Comparison of ENCODE assay signal across 1 cellular context in genomic region chr6:37029249-37029959, GRCh38.
TF ChIP-seq lines count a peak whose summit lies in the region.

No MANE protein-coding gene starts in this region.

TF ChIP-seq in K562, 482 proteins besides CTCF, POLR2A, EP300 and RAD21 (continued from another document and continues in another):
- TF ChIP-seq, protein P1, sequence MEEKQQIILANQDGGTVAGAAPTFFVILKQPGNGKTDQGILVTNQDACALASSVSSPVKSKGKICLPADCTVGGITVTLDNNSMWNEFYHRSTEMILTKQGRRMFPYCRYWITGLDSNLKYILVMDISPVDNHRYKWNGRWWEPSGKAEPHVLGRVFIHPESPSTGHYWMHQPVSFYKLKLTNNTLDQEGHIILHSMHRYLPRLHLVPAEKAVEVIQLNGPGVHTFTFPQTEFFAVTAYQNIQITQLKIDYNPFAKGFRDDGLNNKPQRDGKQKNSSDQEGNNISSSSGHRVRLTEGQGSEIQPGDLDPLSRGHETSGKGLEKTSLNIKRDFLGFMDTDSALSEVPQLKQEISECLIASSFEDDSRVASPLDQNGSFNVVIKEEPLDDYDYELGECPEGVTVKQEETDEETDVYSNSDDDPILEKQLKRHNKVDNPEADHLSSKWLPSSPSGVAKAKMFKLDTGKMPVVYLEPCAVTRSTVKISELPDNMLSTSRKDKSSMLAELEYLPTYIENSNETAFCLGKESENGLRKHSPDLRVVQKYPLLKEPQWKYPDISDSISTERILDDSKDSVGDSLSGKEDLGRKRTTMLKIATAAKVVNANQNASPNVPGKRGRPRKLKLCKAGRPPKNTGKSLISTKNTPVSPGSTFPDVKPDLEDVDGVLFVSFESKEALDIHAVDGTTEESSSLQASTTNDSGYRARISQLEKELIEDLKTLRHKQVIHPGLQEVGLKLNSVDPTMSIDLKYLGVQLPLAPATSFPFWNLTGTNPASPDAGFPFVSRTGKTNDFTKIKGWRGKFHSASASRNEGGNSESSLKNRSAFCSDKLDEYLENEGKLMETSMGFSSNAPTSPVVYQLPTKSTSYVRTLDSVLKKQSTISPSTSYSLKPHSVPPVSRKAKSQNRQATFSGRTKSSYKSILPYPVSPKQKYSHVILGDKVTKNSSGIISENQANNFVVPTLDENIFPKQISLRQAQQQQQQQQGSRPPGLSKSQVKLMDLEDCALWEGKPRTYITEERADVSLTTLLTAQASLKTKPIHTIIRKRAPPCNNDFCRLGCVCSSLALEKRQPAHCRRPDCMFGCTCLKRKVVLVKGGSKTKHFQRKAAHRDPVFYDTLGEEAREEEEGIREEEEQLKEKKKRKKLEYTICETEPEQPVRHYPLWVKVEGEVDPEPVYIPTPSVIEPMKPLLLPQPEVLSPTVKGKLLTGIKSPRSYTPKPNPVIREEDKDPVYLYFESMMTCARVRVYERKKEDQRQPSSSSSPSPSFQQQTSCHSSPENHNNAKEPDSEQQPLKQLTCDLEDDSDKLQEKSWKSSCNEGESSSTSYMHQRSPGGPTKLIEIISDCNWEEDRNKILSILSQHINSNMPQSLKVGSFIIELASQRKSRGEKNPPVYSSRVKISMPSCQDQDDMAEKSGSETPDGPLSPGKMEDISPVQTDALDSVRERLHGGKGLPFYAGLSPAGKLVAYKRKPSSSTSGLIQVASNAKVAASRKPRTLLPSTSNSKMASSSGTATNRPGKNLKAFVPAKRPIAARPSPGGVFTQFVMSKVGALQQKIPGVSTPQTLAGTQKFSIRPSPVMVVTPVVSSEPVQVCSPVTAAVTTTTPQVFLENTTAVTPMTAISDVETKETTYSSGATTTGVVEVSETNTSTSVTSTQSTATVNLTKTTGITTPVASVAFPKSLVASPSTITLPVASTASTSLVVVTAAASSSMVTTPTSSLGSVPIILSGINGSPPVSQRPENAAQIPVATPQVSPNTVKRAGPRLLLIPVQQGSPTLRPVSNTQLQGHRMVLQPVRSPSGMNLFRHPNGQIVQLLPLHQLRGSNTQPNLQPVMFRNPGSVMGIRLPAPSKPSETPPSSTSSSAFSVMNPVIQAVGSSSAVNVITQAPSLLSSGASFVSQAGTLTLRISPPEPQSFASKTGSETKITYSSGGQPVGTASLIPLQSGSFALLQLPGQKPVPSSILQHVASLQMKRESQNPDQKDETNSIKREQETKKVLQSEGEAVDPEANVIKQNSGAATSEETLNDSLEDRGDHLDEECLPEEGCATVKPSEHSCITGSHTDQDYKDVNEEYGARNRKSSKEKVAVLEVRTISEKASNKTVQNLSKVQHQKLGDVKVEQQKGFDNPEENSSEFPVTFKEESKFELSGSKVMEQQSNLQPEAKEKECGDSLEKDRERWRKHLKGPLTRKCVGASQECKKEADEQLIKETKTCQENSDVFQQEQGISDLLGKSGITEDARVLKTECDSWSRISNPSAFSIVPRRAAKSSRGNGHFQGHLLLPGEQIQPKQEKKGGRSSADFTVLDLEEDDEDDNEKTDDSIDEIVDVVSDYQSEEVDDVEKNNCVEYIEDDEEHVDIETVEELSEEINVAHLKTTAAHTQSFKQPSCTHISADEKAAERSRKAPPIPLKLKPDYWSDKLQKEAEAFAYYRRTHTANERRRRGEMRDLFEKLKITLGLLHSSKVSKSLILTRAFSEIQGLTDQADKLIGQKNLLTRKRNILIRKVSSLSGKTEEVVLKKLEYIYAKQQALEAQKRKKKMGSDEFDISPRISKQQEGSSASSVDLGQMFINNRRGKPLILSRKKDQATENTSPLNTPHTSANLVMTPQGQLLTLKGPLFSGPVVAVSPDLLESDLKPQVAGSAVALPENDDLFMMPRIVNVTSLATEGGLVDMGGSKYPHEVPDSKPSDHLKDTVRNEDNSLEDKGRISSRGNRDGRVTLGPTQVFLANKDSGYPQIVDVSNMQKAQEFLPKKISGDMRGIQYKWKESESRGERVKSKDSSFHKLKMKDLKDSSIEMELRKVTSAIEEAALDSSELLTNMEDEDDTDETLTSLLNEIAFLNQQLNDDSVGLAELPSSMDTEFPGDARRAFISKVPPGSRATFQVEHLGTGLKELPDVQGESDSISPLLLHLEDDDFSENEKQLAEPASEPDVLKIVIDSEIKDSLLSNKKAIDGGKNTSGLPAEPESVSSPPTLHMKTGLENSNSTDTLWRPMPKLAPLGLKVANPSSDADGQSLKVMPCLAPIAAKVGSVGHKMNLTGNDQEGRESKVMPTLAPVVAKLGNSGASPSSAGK (IDR thresholded peaks at IDR 0.05): no peak; the same call in 1 of the 2 replicates
- TF ChIP-seq, protein P2, sequence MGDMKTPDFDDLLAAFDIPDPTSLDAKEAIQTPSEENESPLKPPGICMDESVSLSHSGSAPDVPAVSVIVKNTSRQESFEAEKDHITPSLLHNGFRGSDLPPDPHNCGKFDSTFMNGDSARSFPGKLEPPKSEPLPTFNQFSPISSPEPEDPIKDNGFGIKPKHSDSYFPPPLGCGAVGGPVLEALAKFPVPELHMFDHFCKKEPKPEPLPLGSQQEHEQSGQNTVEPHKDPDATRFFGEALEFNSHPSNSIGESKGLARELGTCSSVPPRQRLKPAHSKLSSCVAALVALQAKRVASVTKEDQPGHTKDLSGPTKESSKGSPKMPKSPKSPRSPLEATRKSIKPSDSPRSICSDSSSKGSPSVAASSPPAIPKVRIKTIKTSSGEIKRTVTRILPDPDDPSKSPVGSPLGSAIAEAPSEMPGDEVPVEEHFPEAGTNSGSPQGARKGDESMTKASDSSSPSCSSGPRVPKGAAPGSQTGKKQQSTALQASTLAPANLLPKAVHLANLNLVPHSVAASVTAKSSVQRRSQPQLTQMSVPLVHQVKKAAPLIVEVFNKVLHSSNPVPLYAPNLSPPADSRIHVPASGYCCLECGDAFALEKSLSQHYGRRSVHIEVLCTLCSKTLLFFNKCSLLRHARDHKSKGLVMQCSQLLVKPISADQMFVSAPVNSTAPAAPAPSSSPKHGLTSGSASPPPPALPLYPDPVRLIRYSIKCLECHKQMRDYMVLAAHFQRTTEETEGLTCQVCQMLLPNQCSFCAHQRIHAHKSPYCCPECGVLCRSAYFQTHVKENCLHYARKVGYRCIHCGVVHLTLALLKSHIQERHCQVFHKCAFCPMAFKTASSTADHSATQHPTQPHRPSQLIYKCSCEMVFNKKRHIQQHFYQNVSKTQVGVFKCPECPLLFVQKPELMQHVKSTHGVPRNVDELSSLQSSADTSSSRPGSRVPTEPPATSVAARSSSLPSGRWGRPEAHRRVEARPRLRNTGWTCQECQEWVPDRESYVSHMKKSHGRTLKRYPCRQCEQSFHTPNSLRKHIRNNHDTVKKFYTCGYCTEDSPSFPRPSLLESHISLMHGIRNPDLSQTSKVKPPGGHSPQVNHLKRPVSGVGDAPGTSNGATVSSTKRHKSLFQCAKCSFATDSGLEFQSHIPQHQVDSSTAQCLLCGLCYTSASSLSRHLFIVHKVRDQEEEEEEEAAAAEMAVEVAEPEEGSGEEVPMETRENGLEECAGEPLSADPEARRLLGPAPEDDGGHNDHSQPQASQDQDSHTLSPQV (IDR thresholded peaks at IDR 0.05): peak; percentile 98
- 0 out of 2 replicates have a peak, but pooled peaks have one; percentile 35 for TF ChIP-seq NFATC3 (IDR thresholded peaks at IDR 0.05)
- no peak for TF ChIP-seq ZNF431 (CRISPR knock-in tag; IDR thresholded peaks at IDR 0.05)
- TF ChIP-seq ZNF583 (CRISPR knock-in tag; IDR thresholded peaks at IDR 0.05): peak; percentile 79; the same call in 1 of the 2 replicates
- TF ChIP-seq ZNF133 (CRISPR knock-in tag; IDR thresholded peaks at IDR 0.05): no peak
- no peak for TF ChIP-seq ZNF354B (CRISPR knock-in tag; IDR thresholded peaks at IDR 0.05)
- TF ChIP-seq, protein P3, sequence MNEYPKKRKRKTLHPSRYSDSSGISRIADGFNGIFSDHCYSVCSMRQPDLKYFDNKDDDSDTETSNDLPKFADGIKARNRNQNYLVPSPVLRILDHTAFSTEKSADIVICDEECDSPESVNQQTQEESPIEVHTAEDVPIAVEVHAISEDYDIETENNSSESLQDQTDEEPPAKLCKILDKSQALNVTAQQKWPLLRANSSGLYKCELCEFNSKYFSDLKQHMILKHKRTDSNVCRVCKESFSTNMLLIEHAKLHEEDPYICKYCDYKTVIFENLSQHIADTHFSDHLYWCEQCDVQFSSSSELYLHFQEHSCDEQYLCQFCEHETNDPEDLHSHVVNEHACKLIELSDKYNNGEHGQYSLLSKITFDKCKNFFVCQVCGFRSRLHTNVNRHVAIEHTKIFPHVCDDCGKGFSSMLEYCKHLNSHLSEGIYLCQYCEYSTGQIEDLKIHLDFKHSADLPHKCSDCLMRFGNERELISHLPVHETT (CRISPR knock-in tag; conservative IDR thresholded peaks at IDR 0.05 in 1 of 2, IDR thresholded peaks at IDR 0.05 in 1 of 2): no peak
- TF ChIP-seq ZNF57 (CRISPR knock-in tag; IDR thresholded peaks at IDR 0.05): no peak
- TF ChIP-seq ZNF384 (IDR thresholded peaks at IDR 0.05; ENCODE audit: low read depth, low read length): peak; percentile 42
- no peak for TF ChIP-seq POLR2H (tag; IDR thresholded peaks at IDR 0.05; ENCODE audit: low read depth)
- no peak for TF ChIP-seq CAMTA2 (CRISPR knock-in tag; conservative IDR thresholded peaks at IDR 0.05)
- no peak for TF ChIP-seq RBM14 (IDR thresholded peaks at IDR 0.05; ENCODE audit: borderline replicate concordance, insufficient read depth, low read depth, low read length)
- TF ChIP-seq, protein P4, sequence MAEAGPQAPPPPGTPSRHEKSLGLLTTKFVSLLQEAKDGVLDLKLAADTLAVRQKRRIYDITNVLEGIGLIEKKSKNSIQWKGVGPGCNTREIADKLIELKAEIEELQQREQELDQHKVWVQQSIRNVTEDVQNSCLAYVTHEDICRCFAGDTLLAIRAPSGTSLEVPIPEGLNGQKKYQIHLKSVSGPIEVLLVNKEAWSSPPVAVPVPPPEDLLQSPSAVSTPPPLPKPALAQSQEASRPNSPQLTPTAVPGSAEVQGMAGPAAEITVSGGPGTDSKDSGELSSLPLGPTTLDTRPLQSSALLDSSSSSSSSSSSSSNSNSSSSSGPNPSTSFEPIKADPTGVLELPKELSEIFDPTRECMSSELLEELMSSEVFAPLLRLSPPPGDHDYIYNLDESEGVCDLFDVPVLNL (CRISPR knock-in tag; IDR thresholded peaks at IDR 0.05; ENCODE audit: low read depth): no peak
- TF ChIP-seq KHSRP (IDR thresholded peaks at IDR 0.05): no peak
- TF ChIP-seq FOXO4 (CRISPR knock-in tag; IDR thresholded peaks at IDR 0.05): no peak
- TF ChIP-seq, protein P5, sequence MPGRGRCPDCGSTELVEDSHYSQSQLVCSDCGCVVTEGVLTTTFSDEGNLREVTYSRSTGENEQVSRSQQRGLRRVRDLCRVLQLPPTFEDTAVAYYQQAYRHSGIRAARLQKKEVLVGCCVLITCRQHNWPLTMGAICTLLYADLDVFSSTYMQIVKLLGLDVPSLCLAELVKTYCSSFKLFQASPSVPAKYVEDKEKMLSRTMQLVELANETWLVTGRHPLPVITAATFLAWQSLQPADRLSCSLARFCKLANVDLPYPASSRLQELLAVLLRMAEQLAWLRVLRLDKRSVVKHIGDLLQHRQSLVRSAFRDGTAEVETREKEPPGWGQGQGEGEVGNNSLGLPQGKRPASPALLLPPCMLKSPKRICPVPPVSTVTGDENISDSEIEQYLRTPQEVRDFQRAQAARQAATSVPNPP (IDR thresholded peaks at IDR 0.05; ENCODE audit: borderline replicate concordance, insufficient read depth, insufficient read length): no peak
- peak; percentile 100 for TF ChIP-seq SMC3 (conservative IDR thresholded peaks at IDR 0.05; ENCODE audit: insufficient read depth, low read depth, low read length)
- TF ChIP-seq PHB2 (IDR thresholded peaks at IDR 0.05; ENCODE audit: low read depth): no peak
- TF ChIP-seq FIP1L1 (IDR thresholded peaks at IDR 0.05; ENCODE audit: low read depth, low read length, poor library complexity, severe bottlenecking): no peak
- TF ChIP-seq SNRNP70 (optimal IDR thresholded peaks at IDR 0.05; ENCODE audit: low read depth, low read length): no peak
- no peak; the same call in 1 of the 2 replicates for TF ChIP-seq ZHX1 (conservative IDR thresholded peaks at IDR 0.05; ENCODE audit: low read length)
- TF ChIP-seq ZNF280B (CRISPR knock-in tag; IDR thresholded peaks at IDR 0.05): no peak
- TF ChIP-seq CCNT2 (IDR thresholded peaks at IDR 0.05; ENCODE audit: borderline replicate concordance, extremely low read depth, insufficient read length, low read depth, low read length): peak; percentile 68
